ENCODE assay signal across 9 cellular contexts in the genomic region with DNA sequence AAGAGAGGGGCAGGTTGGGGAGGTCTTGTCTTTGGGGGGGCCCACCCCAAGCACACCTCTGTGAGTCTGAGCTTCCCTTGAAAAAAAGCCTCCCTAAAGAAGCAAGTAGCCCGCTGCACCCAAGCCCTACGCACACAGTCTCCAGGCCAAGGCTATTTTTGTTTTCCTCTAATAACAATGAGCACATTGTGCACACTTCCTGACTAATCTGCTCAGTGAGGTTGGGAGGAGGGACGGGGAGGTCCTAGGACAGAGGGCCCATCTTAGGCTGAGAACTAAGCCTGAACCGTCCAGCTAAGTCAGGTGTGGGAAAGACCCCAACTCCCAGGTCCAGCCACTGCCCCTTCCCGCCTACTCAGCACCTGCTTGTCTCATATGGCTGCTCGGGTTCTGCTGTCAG.
DNase-seq lines count a peak whose midpoint lies in the region; ATAC-seq lines count a peak whose summit lies in the region.
"Had no signal": no experiment of that assay in that cellular context is flagged by ENCODE, and none has a peak within 500 bp of the region (broad histone marks: within the 10 kb centered on the region; RNA-seq: fewer than 3 reads in every experiment).

No MANE protein-coding gene starts in this region.

- no peak overlapping the region for H3K14ac ChIP-seq in neuronal stem cell (ENCODE audit: low read length)

- no peak for ATAC-seq in GM18517 (IDR thresholded peaks at IDR 0.05; ENCODE audit: unreplicated experiment)

- no peak overlapping the region for H3K27ac ChIP-seq in neuronal stem cell (replicated peaks; ENCODE audit: low read length)

- H2BK120ac ChIP-seq in neuronal stem cell (ENCODE audit: low read depth, low read length) = no peak overlapping the region

- H3K18ac ChIP-seq in neuronal stem cell (ENCODE audit: low read length) = no peak overlapping the region

- peak overlapping the region; percentile 4 for H2AFZ ChIP-seq in neuronal stem cell (ENCODE audit: low read length)

- peak; percentile 48 for DNase-seq in AG08396 (ENCODE audit: low spot score)
- peak; percentile 96 for DNase-seq in SK-MEL-5 (ENCODE audit: low read depth, low spot score)
- DNase-seq in foreskin melanocyte = peak; percentile 90
- no peak for DNase-seq in neuronal stem cell (ENCODE audit: low spot score)
- DNase-seq in GOT3 (lab: John Stamatoyannopoulos, UW) = no peak
- no peak for DNase-seq in NCI-H1694 treated with DMSO at 0.1 percent for 48 hours (lab: John Stamatoyannopoulos, UW)
- DNase-seq in central memory CD4-positive, alpha-beta T cell = no peak
- DNase-seq: activated CD4-positive, alpha-beta T cell treated with anti-CD3 and anti-CD28 coated beads, Interleukin-2, amount 50 U/mL, for 4 hours had no signal

- H3K23ac ChIP-seq in neuronal stem cell (ENCODE audit: low read depth, low read length, poor library complexity) = no peak overlapping the region

- H3K9ac ChIP-seq in neuronal stem cell (ENCODE audit: low read depth, low read length, poor library complexity) = no peak overlapping the region

- H3K36me3 ChIP-seq in neuronal stem cell (replicated peaks in 1 of 2; ENCODE audit: control insufficient read depth in 2 of 2, insufficient read depth in 2 of 2, low read length in 2 of 2) = peaks cover 0 to 2% of the 10 kb centered on the region in 2 donors

- no CpG with 5 or more reads among the region's 6 CpGs for WGBS in neuronal stem cell (ENCODE audit: extremely low coverage in 2 of 2, insufficient read length in 2 of 2, insufficient replicate concordance in 1 of 2), 2 donors

- no peak overlapping the region for H4K91ac ChIP-seq in neuronal stem cell (ENCODE audit: low read depth, low read length, poor library complexity)

- H3K4me1 ChIP-seq in neuronal stem cell (ENCODE audit: control insufficient read depth in 2 of 2, insufficient read depth in 1 of 2, low read depth in 1 of 2, low read length in 2 of 2) = peaks cover 33 to 45% of the 10 kb centered on the region in 2 donors

- no peak overlapping the region for H2BK5ac ChIP-seq in neuronal stem cell (ENCODE audit: low read length)

- H2BK15ac ChIP-seq in neuronal stem cell (ENCODE audit: low read length) = no peak overlapping the region

- no peak overlapping the region for H2AK5ac ChIP-seq in neuronal stem cell (ENCODE audit: low read depth, low read length)

- H2BK12ac ChIP-seq in neuronal stem cell (ENCODE audit: low read length) = no peak overlapping the region

- H4K8ac ChIP-seq in neuronal stem cell (ENCODE audit: low read depth, low read length) = no peak overlapping the region

- H3K4me2 ChIP-seq in neuronal stem cell (ENCODE audit: insufficient read depth, low read length, poor library complexity, severe bottlenecking) = no peak overlapping the region

- no peak overlapping the region for H3K4me3 ChIP-seq in neuronal stem cell (ENCODE audit: low read length in 2 of 2)

- peaks cover 0 to 2% of the 10 kb centered on the region in 2 donors for H3K9me3 ChIP-seq in neuronal stem cell (replicated peaks in 1 of 2; ENCODE audit: control insufficient read depth in 2 of 2, insufficient read depth in 1 of 2, low read depth in 1 of 2, low read length in 2 of 2)

- no peaks in the 10 kb centered on the region for H3K27me3 ChIP-seq in neuronal stem cell (ENCODE audit: control insufficient read depth in 3 of 3, insufficient read depth in 3 of 3, low read depth in 1 of 3, low read length in 3 of 3)

- in situ Hi-C loops in SK-MEL-5 (cut with HindIII; ENCODE audit: low pct_unique_long_range_greater_than_20kb, low sequenced_read_pairs) = no loop called here

- H3K4ac ChIP-seq in neuronal stem cell (ENCODE audit: low read length) = no peak overlapping the region

- H3K79me1 ChIP-seq in neuronal stem cell (ENCODE audit: low read depth, low read length) = peaks cover 3% of the 10 kb centered on the region

Comparison
In these comparisons a context has a peak if more than half of its experiments do, and no peak if none do; other contexts are left out.
1. DNase-seq: peak in AG08396 (single experiment), SK-MEL-5 (single experiment) and foreskin melanocyte (single experiment); none in neuronal stem cell (single experiment), GOT3 (single experiment), NCI-H1694 treated with DMSO at 0.1 percent for 48 hours (single experiment) and central memory CD4-positive, alpha-beta T cell (single experiment).